In genomic region chr15:98647026-98647773, GRCh38 we compare ENCODE assay signal across 8 cellular contexts. TPM values are rescaled to one million over a fixed set of nuclear protein-coding genes. Genes with fewer than 3 reads are reported as not detected.
DNase-seq lines count a peak whose midpoint lies in the region; ATAC-seq and TF ChIP-seq lines count a peak whose summit lies in the region.

No MANE protein-coding gene starts in this region.

- H3K36me3 ChIP-seq in CD8-positive, alpha-beta memory T cell (ENCODE audit: insufficient read depth, low read length): no peaks in the 10 kb centered on the region
- H3K36me3 ChIP-seq in parathyroid adenoma (ENCODE audit: control insufficient read depth, insufficient read depth, low read length) (no peaks in the 10 kb centered on the region), vagina (no peaks in the 10 kb centered on the region)

- no peaks in the 10 kb centered on the region for H3K4me1 ChIP-seq in CD8-positive, alpha-beta memory T cell (ENCODE audit: insufficient read depth, low read length)
- H3K4me1 ChIP-seq in parathyroid adenoma (no peaks in the 10 kb centered on the region), vagina (peaks cover 6% of the 10 kb centered on the region)

- H3K9ac ChIP-seq in parathyroid adenoma: no peak overlapping the region

- CTCF ChIA-PET in CD8-positive, alpha-beta memory T cell (lab: Charles Lee): interaction anchor here (0.6 to 2.2 kb wide), 3 partner anchors 13 to 643 kb away, joined by 3 to 6 read pairs (median 5); no protein-coding TSS in a partner anchor

- peak in 4 of 5 donors; percentile 45 to 83 (median 59) for DNase-seq in CD8-positive, alpha-beta memory T cell
- DNase-seq in GM20000 (ENCODE audit: low spot score): peak; percentile 89
- peak in 43 of 76 experiments; percentile 11 to 71 (median 44) for DNase-seq in HUDEP-2 (lab: John Stamatoyannopoulos, UW; ENCODE audit: unreplicated experiment in 76 of 76)
- peak; percentile 86 for DNase-seq in SK-N-DZ (ENCODE audit: low spot score)
- peak; percentile 81 for DNase-seq in Right ventricle myocardium superior
- DNase-seq in vagina (ENCODE audit: extremely low spot score in 2 of 2): no peak

- peaks cover 20 to 23% (median 20%) of the 10 kb centered on the region in 3 donors for H3K4me1 Mint-ChIP-seq in CD8-positive, alpha-beta memory T cell
- peaks cover 25% of the 10 kb centered on the region for H3K4me1 Mint-ChIP-seq in activated naive CD8-positive, alpha-beta T cell (ENCODE audit: low read depth)

- peak overlapping the region; percentile 84 for H2AFZ ChIP-seq in parathyroid adenoma

- peak overlapping the region; percentile 56 for H3K4me3 ChIP-seq in CD8-positive, alpha-beta memory T cell (ENCODE audit: low read length)
- H3K4me3 ChIP-seq in parathyroid adenoma (ENCODE audit: low read depth, low read length) (peak overlapping the region; percentile 57), vagina (peak overlapping the region; percentile 71 to 82)

- intact Hi-C loops in Right ventricle myocardium superior (cut with DNase I): loop anchor here (5.0 to 10.0 kb wide), 2 partner anchors 220 to 408 kb away; no protein-coding TSS in a partner anchor
- intact Hi-C loops in vagina (cut with DNase I): loop anchor here (10.0 kb wide), 1 partner anchor 438 kb away; no protein-coding TSS in a partner anchor

- peak in 1 of 2 donors; percentile 6 for TF ChIP-seq POLR2A in vagina (IDR thresholded peaks at IDR 0.05)

- H3K9me3 Mint-ChIP-seq in CD8-positive, alpha-beta memory T cell: peaks cover 0 to 8% (median 6%) of the 10 kb centered on the region in 5 donors
- H3K9me3 Mint-ChIP-seq in activated naive CD8-positive, alpha-beta T cell (ENCODE audit: low read depth): no peaks in the 10 kb centered on the region

- peak; percentile 66 for ATAC-seq in Right ventricle myocardium superior (ENCODE audit: poor library complexity)

- peak overlapping the region; percentile 71 to 84 (median 81) for H3K4me3 Mint-ChIP-seq in CD8-positive, alpha-beta memory T cell
- peak overlapping the region; percentile 88 for H3K4me3 Mint-ChIP-seq in activated naive CD8-positive, alpha-beta T cell

- peaks cover 10% of the 10 kb centered on the region for H3K27me3 ChIP-seq in CD8-positive, alpha-beta memory T cell (ENCODE audit: insufficient read depth, low read length, poor library complexity, severe bottlenecking)
- no peaks in the 10 kb centered on the region for H3K27me3 ChIP-seq in parathyroid adenoma (ENCODE audit: control insufficient read depth, insufficient read depth, low read length)
- no peaks in the 10 kb centered on the region for H3K27me3 ChIP-seq in vagina

- TF ChIP-seq CTCF in GM20000 (IDR thresholded peaks at IDR 0.05; ENCODE audit: extremely low read depth, missing control alignments) (peak; percentile 60), parathyroid adenoma (IDR thresholded peaks at IDR 0.05) (no peak), vagina (IDR thresholded peaks at IDR 0.05) (peak in 2 of 3 experiments; percentile 11 to 32)

- H3K79me2 ChIP-seq in parathyroid adenoma: no peaks in the 10 kb centered on the region

- H3K27me3 Mint-ChIP-seq in CD8-positive, alpha-beta memory T cell: peaks cover 30 to 52% of the 10 kb centered on the region in 2 donors
- H3K27me3 Mint-ChIP-seq in activated naive CD8-positive, alpha-beta T cell: no peaks in the 10 kb centered on the region

- no peaks in the 10 kb centered on the region for H3K9me3 ChIP-seq in CD8-positive, alpha-beta memory T cell (ENCODE audit: low read length)
- no peaks in the 10 kb centered on the region for H3K9me3 ChIP-seq in parathyroid adenoma (ENCODE audit: control insufficient read depth, low read length)
- no peaks in the 10 kb centered on the region for H3K9me3 ChIP-seq in vagina

- POLR2A ChIA-PET in CD8-positive, alpha-beta memory T cell (lab: Charles Lee): interaction anchor here (1.8 kb wide), 1 partner anchor 206 kb away, joined by 4 read pairs; no protein-coding TSS in a partner anchor

- H3K27ac Mint-ChIP-seq in CD8-positive, alpha-beta memory T cell: peak overlapping the region in 5 of 8 donors; percentile 42 to 81 (median 70)
- peak overlapping the region; percentile 83 for H3K27ac Mint-ChIP-seq in activated naive CD8-positive, alpha-beta T cell

- H3K27ac ChIP-seq in CD8-positive, alpha-beta memory T cell (ENCODE audit: low read depth, low read length): no peak overlapping the region
- H3K27ac ChIP-seq in parathyroid adenoma (no peak overlapping the region), vagina (peak overlapping the region; percentile 95)

- peak overlapping the region; percentile 84 for H3K4me2 ChIP-seq in parathyroid adenoma (ENCODE audit: low read length)

- H3K36me3 Mint-ChIP-seq in CD8-positive, alpha-beta memory T cell: peaks cover 0 to 4% (median 0%) of the 10 kb centered on the region in 3 donors
- no peaks in the 10 kb centered on the region for H3K36me3 Mint-ChIP-seq in activated naive CD8-positive, alpha-beta T cell

RNA-seq across cellular contexts. Expression of gene IGF1R, which starts 1.1 kb away (rescaled TPM):
- total RNA-seq in CD8-positive, alpha-beta memory T cell: 10 to 100 TPM; 10.9 to 11.3 TPM
- polyA plus RNA-seq in CD8-positive, alpha-beta memory T cell: 2.1 TPM
- polyA plus RNA-seq in SK-N-DZ (2014; cell fraction: cytosol; rRNA removed): 12.2 and 14.3 TPM in 2 replicates
- polyA plus RNA-seq in SK-N-DZ (2014; cell fraction: nucleus; rRNA removed): 10.9 and 20.3 TPM in 2 replicates
- total RNA-seq in Right ventricle myocardium superior (31.4 TPM), vagina (97.7 TPM)

Comparison
In these comparisons a context has a peak if more than half of its experiments do, and no peak if none do; other contexts are left out.
1. DNase-seq: peak in CD8-positive, alpha-beta memory T cell (4 of 5), GM20000 (single experiment), HUDEP-2 (43 of 76), SK-N-DZ (single experiment) and Right ventricle myocardium superior (single experiment); none in vagina (0 of 2).
2. Peak in every context shown above with its lines, with median percentiles within 50 percentile points of each other: H3K4me3 ChIP-seq.